Comparison of ENCODE assay signal across 3 cellular contexts in the genomic region with DNA sequence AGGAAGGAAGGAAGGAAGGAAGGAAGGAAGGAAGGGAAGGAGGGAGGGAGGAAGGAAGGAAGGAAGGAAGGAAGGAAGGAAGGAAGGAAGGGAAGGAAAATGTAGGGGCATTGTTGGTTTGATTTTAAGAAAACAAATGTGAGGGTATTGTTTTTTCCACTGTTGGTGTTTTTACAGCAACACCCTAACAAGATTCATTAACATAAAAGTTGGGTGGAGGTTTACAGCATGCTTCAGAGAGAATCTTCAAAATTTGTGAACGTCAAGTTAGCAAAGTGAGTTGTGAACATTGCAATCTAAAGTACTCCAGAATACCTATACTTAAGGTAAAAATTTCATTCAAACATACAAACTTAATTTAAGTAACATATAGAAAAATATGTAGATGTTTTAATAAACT.
"Had no signal": no experiment of that assay in that cellular context is flagged by ENCODE, and none has a peak within 500 bp of the region (broad histone marks: within the 10 kb centered on the region; RNA-seq: fewer than 3 reads in every experiment).

No MANE protein-coding gene starts in this region.

- DNase-seq: GDM1, GF-D8 had no signal

- H3K4me3 ChIP-seq: GM12878 had no signal
